Comparison of ENCODE assay signal across 8 cellular contexts in genomic region chr19:3557461-3558248, GRCh38. TPM values are rescaled to one million over a fixed set of nuclear protein-coding genes. Genes with fewer than 3 reads are reported as not detected.
A peak's percentile ranks its signal among the peaks of the same experiment; 100 is the strongest.
DNase-seq lines count a peak whose midpoint lies in the region; ATAC-seq and TF ChIP-seq lines count a peak whose summit lies in the region.

Gene MFSD12, minus strand, starts transcription at chr19:3557586. Its CDS starts 183 bp downstream, at chr19:3557403.

- no peaks in the 10 kb centered on the region for H3K27me3 ChIP-seq in PC-3 (ENCODE audit: low read length)

- H3K36me3 Mint-ChIP-seq in activated T-cell treated with anti-CD3 and anti-CD28 coated beads, Interleukin-2, amount 50 U/mL, for 24 hours (ENCODE audit: low read depth), result peaks cover 27% of the 10 kb centered on the region

- ATAC-seq in GM21717 (IDR thresholded peaks at IDR 0.05; ENCODE audit: unreplicated experiment) (peak; percentile 72), PC-3 (peak; percentile 87), esophagus mucosa (peak; percentile 95)

- no peaks in the 10 kb centered on the region for H3K9me3 Mint-ChIP-seq in activated T-cell treated with anti-CD3 and anti-CD28 coated beads, Interleukin-2, amount 50 U/mL, for 24 hours

- peaks cover 19% of the 10 kb centered on the region; the same call in 1 of the 2 replicates for H3K4me1 ChIP-seq in PC-3 (ENCODE audit: insufficient read depth, low read length)

- H3K4me3 ChIP-seq in Jurkat, Clone E6-1 (ENCODE audit: low read length), result peak within 1 kb of the TSS; percentile 73
- peak within 1 kb of the TSS; percentile 91 for H3K4me3 ChIP-seq in PC-3 (ENCODE audit: low read length)

- peak within 1 kb of the TSS; percentile 97 for H3K4me2 ChIP-seq in PC-3 (ENCODE audit: low read length)

- H3K9ac ChIP-seq in PC-3 (ENCODE audit: low read length), result peak within 1 kb of the TSS; percentile 91

- intact Hi-C loops in PC-3 (cut with micrococcal nuclease), result no loop called here

- POLR2A ChIA-PET in PC-3 (lab: Charles Lee; ENCODE audit: unreplicated experiment), result no interaction called here

- H4K20me1 ChIP-seq in PC-3 (ENCODE audit: low read length), result peaks cover 18% of the 10 kb centered on the region

- BruUV-seq in PC-3 (replicated peaks; lab: Mats Ljungman, UMichigan), result TSS peak; percentile 70

- peak within 1 kb of the TSS; percentile 92 for H2AFZ ChIP-seq in PC-3 (ENCODE audit: low read length)

- peaks cover 38% of the 10 kb centered on the region for H3K4me1 Mint-ChIP-seq in activated T-cell treated with anti-CD3 and anti-CD28 coated beads, Interleukin-2, amount 50 U/mL, for 24 hours (ENCODE audit: low read depth)

- H3K27ac Mint-ChIP-seq in activated T-cell treated with anti-CD3 and anti-CD28 coated beads, Interleukin-2, amount 50 U/mL, for 24 hours, result peak within 1 kb of the TSS; percentile 95

- CTCF ChIA-PET in PC-3 (lab: Charles Lee), result interaction anchor here (0.5 kb wide), 1 partner anchor 756 kb away, joined by 5 read pairs; no protein-coding TSS in a partner anchor

- H3K27me3 Mint-ChIP-seq in activated T-cell treated with anti-CD3 and anti-CD28 coated beads, Interleukin-2, amount 50 U/mL, for 24 hours, result no peaks in the 10 kb centered on the region

- no peaks in the 10 kb centered on the region for H3F3A ChIP-seq in PC-3 (ENCODE audit: low read length, unreplicated experiment)

- DNase-seq in DMS53 treated with DMSO at 0.1 percent for 48 hours (lab: John Stamatoyannopoulos, UW; ENCODE audit: unreplicated experiment) (peak; percentile 69), PC-3 (peak; percentile 89), myocyte (ENCODE audit: low read depth) (peak; percentile 95)
- DNase-seq in Jurkat, Clone E6-1 (ENCODE audit: low read depth, low spot score), result peak; percentile 84
- DNase-seq in activated T-cell treated with anti-CD3 and anti-CD28 coated beads, Interleukin-2, amount 50 U/mL, for 24 hours, result peak; percentile 96
- DNase-seq in stimulated activated CD8-positive, alpha-beta memory T cell treated with anti-CD3 and anti-CD28 coated beads, Interleukin-7, amount 100 ng/mL, for 4 hours (ENCODE audit: low read depth in 2 of 2), result peak; percentile 87 to 94

- H3K4me3 Mint-ChIP-seq in activated T-cell treated with anti-CD3 and anti-CD28 coated beads, Interleukin-2, amount 50 U/mL, for 24 hours, result peak within 1 kb of the TSS; percentile 97

- TF ChIP-seq CTCF in PC-3 (conservative IDR thresholded peaks at IDR 0.05; ENCODE audit: low read depth, low read length), result no peak

- no peaks in the 10 kb centered on the region for H3K36me3 ChIP-seq in PC-3 (ENCODE audit: low read depth, low read length)

- peaks cover 38% of the 10 kb centered on the region for H3K79me2 ChIP-seq in PC-3 (ENCODE audit: low read length)

- peak within 1 kb of the TSS; percentile 91 for H3K27ac ChIP-seq in PC-3 (ENCODE audit: low read length)

- H3K9me2 ChIP-seq in PC-3 (replicated peaks; ENCODE audit: low read length), result no peaks in the 10 kb centered on the region

- no peaks in the 10 kb centered on the region for H3K9me3 ChIP-seq in PC-3 (ENCODE audit: low read length)

RNA-seq across cellular contexts. Expression of gene MFSD12, which starts in this region (rescaled TPM):
- 61.0 TPM for polyA plus RNA-seq in Jurkat, Clone E6-1 (2012; ENCODE audit: insufficient read depth, insufficient read length)
- total RNA-seq in PC-3 (2014; rRNA removed) (121 and 165 TPM in 2 replicates), esophagus mucosa (25.7 TPM), myocyte (107 and 146 TPM in 2 replicates)
- polyA plus RNA-seq in myocyte (2012), result 109 TPM

Comparison
In these comparisons a context has a peak if more than half of its experiments do, and no peak if none do; other contexts are left out.
1. Peak in every context shown above with its lines: DNase-seq, ATAC-seq, H3K4me3 ChIP-seq and H3K27ac ChIP-seq.